7 cellular contexts compared by ENCODE assay signal in genomic region chr13:49560270-49561063, GRCh38. TPM values are rescaled to one million over a fixed set of nuclear protein-coding genes. Genes with fewer than 3 reads are reported as not detected.
DNase-seq lines count a peak whose midpoint lies in the region; ATAC-seq, FAIRE-seq and TF ChIP-seq lines count a peak whose summit lies in the region.

No MANE protein-coding gene starts in this region.

- in situ Hi-C loops in GM23248 (cut with MboI) = no loop called here

- H3K27ac ChIP-seq in GM23248 (no peak overlapping the region), Peyer's patch (no peak overlapping the region), heart right ventricle (peak overlapping the region in 7 of 10 donors; percentile 8 to 76 (median 59)), small intestine (ENCODE audit: low read depth in 1 of 2, low read length in 1 of 2) (no peak overlapping the region)

- TF ChIP-seq CTCF in Peyer's patch (IDR thresholded peaks at IDR 0.05) (peak in 4 of 6 experiments; percentile 5 to 14 (median 8)), heart right ventricle (IDR thresholded peaks at IDR 0.05) (peak in 6 of 9 donors; percentile 8 to 46 (median 30))

- no peak overlapping the region for H3K4me2 ChIP-seq in GM23248 (ENCODE audit: unreplicated experiment)

- FAIRE-seq in small intestine (lab: Jason Lieb, UNC) = no peak

- intact Hi-C loops in heart right ventricle (cut with DNase I) = no loop called here

- H3K36me3 ChIP-seq in GM23248 (ENCODE audit: low read depth) (peaks cover 8% of the 10 kb centered on the region), Peyer's patch (peaks cover 0 to 21% (median 0%) of the 10 kb centered on the region in 3 donors), heart right ventricle (peaks cover 0 to 76% (median 11%) of the 10 kb centered on the region in 9 donors), small intestine (ENCODE audit: control insufficient read depth in 2 of 2, insufficient read depth in 2 of 2, low read length in 2 of 2) (no peaks in the 10 kb centered on the region)

- H3F3A ChIP-seq in GM23248 (ENCODE audit: insufficient read depth) = peaks cover 5% of the 10 kb centered on the region; the same call in 1 of the 2 replicates

- no peak overlapping the region for H3K9ac ChIP-seq in GM23248

- H4K20me1 ChIP-seq in GM23248 (ENCODE audit: insufficient read depth) = no peaks in the 10 kb centered on the region

- no peak overlapping the region for H2AFZ ChIP-seq in GM23248

- H3K4me3 ChIP-seq in GM23248 (no peak overlapping the region), Peyer's patch (no peak overlapping the region), heart right ventricle (no peak overlapping the region), small intestine (ENCODE audit: low read depth in 1 of 2, low read length in 2 of 2) (no peak overlapping the region)

- no peak for TF ChIP-seq POLR2A in Peyer's patch (IDR thresholded peaks at IDR 0.05)

- WGBS in GM23248 (ENCODE audit: low coverage in 1 of 2, low lambda C conversion rate in 2 of 2, missing lambda C conversion rate in 2 of 2), 2 experiments = 81 to 84% methylated on average over 10 of the region's 10 CpGs
- whole genome bisulfite sequencing in heart right ventricle, 2 donors = 36 to 54% methylated on average over 10 of the region's 10 CpGs
- WGBS in small intestine, 3 donors = 15 to 50% (median 41%) methylated on average over 10 of the region's 10 CpGs

- DNase-seq in GM23248 (peak; percentile 1), Peyer's patch (no peak), heart right ventricle (no peak), small intestine (peak; percentile 12), NCI-H2171 (lab: John Stamatoyannopoulos, UW) (no peak), NCI-H524 treated with DMSO at 0.1 percent for 48 hours (lab: John Stamatoyannopoulos, UW) (no peak)
- DNase-seq in NK-92 treated with Interleukin-12 subunit alpha and Interleukin-12 subunit beta, amount 100 ng/mL, for 24 hours (lab: John Stamatoyannopoulos, UW) = no peak

- H3K27me3 ChIP-seq in GM23248 (replicated peaks; ENCODE audit: insufficient read depth) (no peaks in the 10 kb centered on the region), Peyer's patch (no peaks in the 10 kb centered on the region), heart right ventricle (no peaks in the 10 kb centered on the region), small intestine (ENCODE audit: control insufficient read depth in 2 of 2, insufficient read depth in 2 of 2, low read length in 2 of 2) (no peaks in the 10 kb centered on the region)

- H3K9me2 ChIP-seq in GM23248 (ENCODE audit: insufficient read depth) = no peaks in the 10 kb centered on the region

- no peaks in the 10 kb centered on the region for H3K4me1 ChIP-seq in GM23248 (ENCODE audit: insufficient read depth)
- peaks cover 0 to 9% (median 0%) of the 10 kb centered on the region in 4 donors for H3K4me1 ChIP-seq in Peyer's patch
- peaks cover 0 to 14% (median 4%) of the 10 kb centered on the region in 9 donors for H3K4me1 ChIP-seq in heart right ventricle
- no peaks in the 10 kb centered on the region for H3K4me1 ChIP-seq in small intestine (ENCODE audit: control insufficient read depth in 2 of 2, insufficient read depth in 1 of 2, low read depth in 1 of 2, low read length in 1 of 2)

- ATAC-seq in heart right ventricle = peak; percentile 18 to 61 (median 42)

- H3K9me3 ChIP-seq in GM23248 (ENCODE audit: low read depth) (peaks cover 4% of the 10 kb centered on the region), Peyer's patch (no peaks in the 10 kb centered on the region), heart right ventricle (no peaks in the 10 kb centered on the region), small intestine (ENCODE audit: control insufficient read depth, low read depth) (no peaks in the 10 kb centered on the region)

- H3K79me2 ChIP-seq in GM23248 (ENCODE audit: insufficient read depth) = no peaks in the 10 kb centered on the region

RNA-seq across cellular contexts. Expression of gene RCBTB1, which starts 24.9 kb away (rescaled TPM):
- total RNA-seq in GM23248 (2014; rRNA removed; shearing (Covaris generic)) = 9.5 and 14.5 TPM in 2 replicates
- polyA plus RNA-seq in GM23248 (2016; fragmentation: Nextera tagmentation; extraction: Ambion mirVana) (9.4 and 9.9 TPM in 2 replicates), heart right ventricle (10 to 100 TPM in 1 of 2 donors, 1 to 10 TPM in 1; 6.1 to 16.8 TPM), small intestine (1 to 10 TPM; 5.4 to 6.3 (median 6.2) TPM)
- total RNA-seq in Peyer's patch (10 to 100 TPM in 1 of 4 donors, 1 to 10 TPM in 3; 5.6 to 10.7 (median 8.1) TPM), heart right ventricle (10 to 100 TPM; 12.9 to 23.5 (median 18.7) TPM)

Comparison
In these comparisons a context has a peak if more than half of its experiments do, and no peak if none do; other contexts are left out.
1. DNase-seq: peak in GM23248 (single experiment) and small intestine (single experiment); none in Peyer's patch (0 of 3), heart right ventricle (0 of 2), NCI-H2171 (single experiment), NK-92 treated with Interleukin-12 subunit alpha and Interleukin-12 subunit beta, amount 100 ng/mL, for 24 hours (single experiment) and NCI-H524 treated with DMSO at 0.1 percent for 48 hours (single experiment).
2. H3K27ac ChIP-seq: peak in heart right ventricle (7 of 10); none in GM23248 (single experiment), Peyer's patch (0 of 4) and small intestine (0 of 2).